ENCODE assay signal across 8 cellular contexts in genomic region chr17:1882836-1883235, GRCh38. TPM values are rescaled to one million over a fixed set of nuclear protein-coding genes. Genes with fewer than 3 reads are reported as not detected.
DNase-seq lines count a peak whose midpoint lies in the region; ATAC-seq and TF ChIP-seq lines count a peak whose summit lies in the region.

No MANE protein-coding gene starts in this region.

- peak; percentile 65 for ATAC-seq in upper lobe of right lung
- no peak for ATAC-seq in HG03097 (IDR thresholded peaks at IDR 0.05; ENCODE audit: low FRiP score, unreplicated experiment)

- no peak overlapping the region for H3K27ac ChIP-seq in upper lobe of right lung

- TF ChIP-seq CTCF in LNCaP clone FGC (IDR thresholded peaks at IDR 0.05; ENCODE audit: control insufficient read depth, extremely low read depth, insufficient read depth) (0 out of 2 replicates have a peak, but pooled peaks have one; percentile 17), upper lobe of right lung (IDR thresholded peaks at IDR 0.05) (peak; percentile 49)

- intact Hi-C loops in upper lobe of right lung (cut with DNase I), result no loop called here

- no peaks in the 10 kb centered on the region for H3K4me1 ChIP-seq in adipocyte (ENCODE audit: control insufficient read depth, insufficient read depth, low read length)
- H3K4me1 ChIP-seq in upper lobe of right lung, result no peaks in the 10 kb centered on the region

- H3K27me3 ChIP-seq in adipocyte (replicated peaks; ENCODE audit: control insufficient read depth, insufficient read depth, low read length), result no peaks in the 10 kb centered on the region
- H3K27me3 ChIP-seq in upper lobe of right lung, result no peaks in the 10 kb centered on the region

- no peak overlapping the region for H3K9ac ChIP-seq in adipocyte (ENCODE audit: low read length)

- H3K9me3 ChIP-seq in adipocyte (ENCODE audit: control insufficient read depth, low read length) (no peaks in the 10 kb centered on the region), upper lobe of right lung (no peaks in the 10 kb centered on the region)

- DNase-seq in NCI-H1417 (lab: John Stamatoyannopoulos, UW), result peak in 2 of 3 experiments; percentile 4 to 53
- no peak for DNase-seq in NCI-H1417 treated with DMSO at 0.1 percent for 48 hours (lab: John Stamatoyannopoulos, UW)
- no peak for DNase-seq in LNCaP clone FGC (ENCODE audit: low read depth)
- peak; percentile 50 for DNase-seq in adipocyte (ENCODE audit: low read depth)
- peak; percentile 46 for DNase-seq in inferior parietal cortex (ENCODE audit: extremely low spot score)
- DNase-seq in upper lobe of right lung, result peak; percentile 32
- no peak for DNase-seq in KG1 (lab: John Stamatoyannopoulos, UW)

- H3K4me3 ChIP-seq in LNCaP clone FGC (ENCODE audit: low read depth, low read length) (no peak overlapping the region), adipocyte (ENCODE audit: low read length) (no peak overlapping the region), upper lobe of right lung (no peak overlapping the region)

- H3K36me3 ChIP-seq in adipocyte (ENCODE audit: control insufficient read depth, insufficient read depth, low read length, severe bottlenecking) (peaks cover 77% of the 10 kb centered on the region), upper lobe of right lung (peaks cover 92% of the 10 kb centered on the region)

RNA-seq across cellular contexts. Expression of gene RPA1, which starts 53.0 kb away (rescaled TPM):
- total RNA-seq in upper lobe of right lung, result 56.7 TPM

RNA-seq across cellular contexts. Expression of gene SMYD4, which starts 53.1 kb away (rescaled TPM):
- total RNA-seq in upper lobe of right lung, result 17.8 TPM

Comparison
In these comparisons a context has a peak if more than half of its experiments do, and no peak if none do; other contexts are left out.
1. DNase-seq: peak in NCI-H1417 (2 of 3), adipocyte (single experiment), inferior parietal cortex (single experiment) and upper lobe of right lung (single experiment); none in NCI-H1417 treated with DMSO at 0.1 percent for 48 hours (single experiment), LNCaP clone FGC (single experiment) and KG1 (single experiment).